In genomic region chr6:106562001-106562400, GRCh38 we compare ENCODE assay signal across 2 cellular contexts.
TF ChIP-seq lines count a peak whose summit lies in the region.

No MANE protein-coding gene starts in this region.

TF ChIP-seq in A549, 52 proteins besides CTCF, POLR2A, EP300 and RAD21:
- TF ChIP-seq GATA3 (IDR thresholded peaks at IDR 0.05; ENCODE audit: borderline replicate concordance) (no peak), SMC3 (IDR thresholded peaks at IDR 0.05) (no peak), ZFP36 (IDR thresholded peaks at IDR 0.05; ENCODE audit: borderline replicate concordance, partially characterized antibody) (no peak), KDM5A (IDR thresholded peaks at IDR 0.05) (no peak), HOXB13 (CRISPR knock-in tag; IDR thresholded peaks at IDR 0.05; ENCODE audit: low read depth) (no peak), RNF2 (IDR thresholded peaks at IDR 0.05; ENCODE audit: borderline replicate concordance, low read depth) (no peak), JUNB (IDR thresholded peaks at IDR 0.05) (no peak), EHMT2 (IDR thresholded peaks at IDR 0.05; ENCODE audit: low read depth) (no peak), MYC (IDR thresholded peaks at IDR 0.05; ENCODE audit: borderline replicate concordance, low read length) (no peak), CBX8 (IDR thresholded peaks at IDR 0.05) (no peak), FOSL2 (IDR thresholded peaks at IDR 0.05) (no peak), FOSL2 (CRISPR knock-in tag; IDR thresholded peaks at IDR 0.05) (no peak), RARB (CRISPR knock-in tag; IDR thresholded peaks at IDR 0.05) (no peak), KDM1A (IDR thresholded peaks at IDR 0.05; ENCODE audit: low read depth) (no peak), ZC3H11A (IDR thresholded peaks at IDR 0.05) (no peak), ELK1 (IDR thresholded peaks at IDR 0.05; ENCODE audit: low read depth, low read length) (no peak), POLR2AphosphoS2 (conservative IDR thresholded peaks at IDR 0.05; ENCODE audit: low read length) (no peak), HOXA7 (CRISPR knock-in tag; IDR thresholded peaks at IDR 0.05) (no peak), HEYL (CRISPR knock-in tag; IDR thresholded peaks at IDR 0.05) (no peak), CHD4 (IDR thresholded peaks at IDR 0.05; ENCODE audit: borderline replicate concordance) (no peak)

TF ChIP-seq in K562, 482 proteins besides CTCF, POLR2A, EP300 and RAD21:
- TF ChIP-seq ZNF140 (CRISPR knock-in tag; IDR thresholded peaks at IDR 0.05) (no peak), GTF2B (IDR thresholded peaks at IDR 0.05; ENCODE audit: extremely low read depth, insufficient read length) (no peak), ZFP30 (CRISPR knock-in tag; IDR thresholded peaks at IDR 0.05; ENCODE audit: borderline replicate concordance) (no peak), PHTF2 (CRISPR knock-in tag; IDR thresholded peaks at IDR 0.05) (no peak), HDAC6 (IDR thresholded peaks at IDR 0.05; ENCODE audit: low read depth, low read length) (no peak), NFE2 (IDR thresholded peaks at IDR 0.05; ENCODE audit: low read depth) (0 out of 2 replicates have a peak, but pooled peaks have one; percentile 13), MBD2 (IDR thresholded peaks at IDR 0.05; ENCODE audit: borderline replicate concordance, low read depth) (no peak), SNRNP70 (optimal IDR thresholded peaks at IDR 0.05; ENCODE audit: low read depth, low read length) (no peak)
